In the genomic region with DNA sequence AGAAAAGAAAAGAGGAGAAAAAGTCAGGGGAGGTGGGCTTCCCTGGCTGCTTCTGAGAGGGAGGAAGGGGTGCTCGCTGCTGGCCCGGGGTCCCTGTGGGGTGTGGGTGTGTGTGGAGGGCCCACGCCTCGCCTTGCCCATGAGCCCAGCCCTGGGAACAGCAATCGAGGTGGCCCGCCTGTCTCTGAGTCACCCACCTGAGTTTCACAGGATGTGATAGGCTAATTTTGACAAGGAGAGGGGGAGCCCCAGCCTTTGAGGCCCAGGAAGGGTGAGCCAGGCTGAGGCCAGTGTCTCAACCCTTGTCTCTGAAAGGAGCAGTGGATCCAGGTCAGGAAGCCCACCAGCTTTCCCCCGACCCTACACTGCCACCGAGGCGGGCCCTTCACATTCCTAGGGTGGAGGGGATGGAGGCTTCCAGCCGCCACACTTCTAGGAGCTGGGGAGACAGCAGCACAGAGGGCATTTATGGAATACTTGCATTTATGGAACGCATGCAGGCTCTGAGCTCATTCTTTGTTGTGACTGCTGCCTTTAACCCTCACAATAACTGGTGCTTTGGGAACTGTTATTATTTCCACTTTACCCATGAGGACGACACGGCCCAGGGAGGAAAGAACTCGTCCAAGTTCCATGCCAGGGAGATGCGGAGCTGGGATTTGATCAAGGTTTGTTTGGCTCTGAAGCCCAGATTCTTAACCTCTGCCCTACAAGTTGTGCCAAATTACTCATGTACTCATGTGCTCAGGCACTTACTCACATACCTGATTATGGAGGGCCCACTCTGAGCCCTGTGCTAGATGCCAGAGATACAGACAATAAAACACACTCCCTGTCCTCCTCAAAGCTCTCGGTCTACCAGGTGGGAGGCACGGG, we compare ENCODE assay signal across 10 cellular contexts. TPM values are rescaled to one million over a fixed set of nuclear protein-coding genes. Genes with fewer than 3 reads are reported as not detected.
A peak's percentile ranks its signal among the peaks of the same experiment; 100 is the strongest.
DNase-seq lines count a peak whose midpoint lies in the region; ATAC-seq and TF ChIP-seq lines count a peak whose summit lies in the region.
"Had no signal": no experiment of that assay in that cellular context is flagged by ENCODE, and none has a peak within 500 bp of the region (broad histone marks: within the 10 kb centered on the region; RNA-seq: fewer than 3 reads in every experiment).

No MANE protein-coding gene starts in this region.

- H3K27me3 Mint-ChIP-seq in activated T-cell treated with anti-CD3 and anti-CD28 coated beads, Interleukin-2, amount 50 U/mL, for 72 hours (ENCODE audit: low read depth), result peaks cover 22% of the 10 kb centered on the region

- 39% methylated on average over 13 of the region's 17 CpGs for WGBS in suprapubic skin

- peak; percentile 99 to 100 for ATAC-seq in activated T-cell treated with anti-CD3 and anti-CD28 coated beads, Interleukin-2, amount 50 U/mL, for 72 hours (replicated peaks in 1 of 2)
- ATAC-seq in left lung, result peak; percentile 94

- H3K27ac ChIP-seq in left lung (no peak overlapping the region), suprapubic skin (peak overlapping the region; percentile 18)

- TF ChIP-seq POLR2A in suprapubic skin (IDR thresholded peaks at IDR 0.05), result no peak

- H3K36me3 ChIP-seq in left lung (no peaks in the 10 kb centered on the region), suprapubic skin (no peaks in the 10 kb centered on the region)

- peaks cover 0 to 2% of the 10 kb centered on the region in 2 donors for H3K36me3 Mint-ChIP-seq in activated T-cell treated with anti-CD3 and anti-CD28 coated beads, Interleukin-2, amount 50 U/mL, for 72 hours (ENCODE audit: insufficient read depth in 2 of 2)
- H3K36me3 Mint-ChIP-seq: CD4-positive, CD25-positive, alpha-beta regulatory T cell had no signal

- DNase-seq in activated T-cell treated with anti-CD3 and anti-CD28 coated beads for 24 hours (ENCODE audit: low read depth) (peak; percentile 26), activated T-cell treated with anti-CD3 and anti-CD28 coated beads for 4 hours (no peak), left lung (no peak), suprapubic skin (ENCODE audit: low spot score in 2 of 2) (no peak), cortex of kidney (lab: John Stamatoyannopoulos, UW) (no peak), NCI-H748 (lab: John Stamatoyannopoulos, UW; ENCODE audit: unreplicated experiment) (no peak)
- peak; percentile 69 to 73 for DNase-seq in activated T-cell treated with anti-CD3 and anti-CD28 coated beads, Interleukin-2, amount 50 U/mL, for 72 hours
- DNase-seq in central memory CD4-positive, alpha-beta T cell, result no peak
- DNase-seq: NCI-H2171 had no signal

- H3K9me3 ChIP-seq in left lung (no peaks in the 10 kb centered on the region), suprapubic skin (no peaks in the 10 kb centered on the region)

- H3K4me3 ChIP-seq in left lung, result no peak overlapping the region
- H3K4me3 ChIP-seq in suprapubic skin, result no peak overlapping the region

- intact Hi-C loops in left lung (cut with DNase I), result no loop called here

- TF ChIP-seq EP300 in suprapubic skin (IDR thresholded peaks at IDR 0.05), result no peak

- H3K4me1 Mint-ChIP-seq in activated T-cell treated with anti-CD3 and anti-CD28 coated beads, Interleukin-2, amount 50 U/mL, for 72 hours (ENCODE audit: low read depth), result peaks cover 24% of the 10 kb centered on the region

- peak overlapping the region; percentile 49 to 56 for H3K4me3 Mint-ChIP-seq in activated T-cell treated with anti-CD3 and anti-CD28 coated beads, Interleukin-2, amount 50 U/mL, for 72 hours
- H3K4me3 Mint-ChIP-seq: CD4-positive, CD25-positive, alpha-beta regulatory T cell had no signal

- no peak for TF ChIP-seq CTCF in left lung (IDR thresholded peaks at IDR 0.05)
- TF ChIP-seq CTCF in suprapubic skin (IDR thresholded peaks at IDR 0.05), result no peak

- H3K4me1 ChIP-seq in left lung (no peaks in the 10 kb centered on the region), suprapubic skin (peaks cover 16% of the 10 kb centered on the region)

- peaks cover 0 to 6% of the 10 kb centered on the region in 2 donors for H3K9me3 Mint-ChIP-seq in activated T-cell treated with anti-CD3 and anti-CD28 coated beads, Interleukin-2, amount 50 U/mL, for 72 hours

- H3K27ac Mint-ChIP-seq in activated T-cell treated with anti-CD3 and anti-CD28 coated beads, Interleukin-2, amount 50 U/mL, for 72 hours, result no peak overlapping the region

- H3K27me3 ChIP-seq in left lung (peaks cover 0 to 18% of the 10 kb centered on the region in 2 donors), suprapubic skin (no peaks in the 10 kb centered on the region)

RNA-seq across cellular contexts. Expression of a gene that starts 49.3 kb away (rescaled TPM):
- total RNA-seq in activated T-cell treated with anti-CD3 and anti-CD28 coated beads, Interleukin-2, amount 50 U/mL, for 72 hours, result 10 to 100 TPM; 11.8 to 19.2 TPM
- total RNA-seq in left lung (1 to 10 TPM; 4.1 to 5.9 TPM), suprapubic skin (10 to 100 TPM; 11.7 to 16.1 (median 14.0) TPM)

Comparison
In these comparisons a context has a peak if more than half of its experiments do, and no peak if none do; other contexts are left out.
1. DNase-seq: peak in activated T-cell treated with anti-CD3 and anti-CD28 coated beads for 24 hours (single experiment) and activated T-cell treated with anti-CD3 and anti-CD28 coated beads, Interleukin-2, amount 50 U/mL, for 72 hours (2 of 2); none in activated T-cell treated with anti-CD3 and anti-CD28 coated beads for 4 hours (single experiment), left lung (0 of 2), suprapubic skin (0 of 2), central memory CD4-positive, alpha-beta T cell (single experiment), cortex of kidney (single experiment) and NCI-H748 (single experiment).